7 cellular contexts compared by ENCODE assay signal in genomic region chr1:164560076-164560475, GRCh38. TPM values are rescaled to one million over a fixed set of nuclear protein-coding genes. Genes with fewer than 3 reads are reported as not detected.
DNase-seq lines count a peak whose midpoint lies in the region; ATAC-seq and TF ChIP-seq lines count a peak whose summit lies in the region.

No MANE protein-coding gene starts in this region.

- in situ Hi-C loops in HAP-1 (cut with MboI; ENCODE audit: low sequenced_read_pairs), result no loop called here

- H3K36me3 ChIP-seq in HAP-1 (replicated peaks), result no peaks in the 10 kb centered on the region
- H3K36me3 ChIP-seq in SJSA1, result no peaks in the 10 kb centered on the region
- no peaks in the 10 kb centered on the region for H3K36me3 ChIP-seq in sigmoid colon

- no peak for TF ChIP-seq EP300 in sigmoid colon (IDR thresholded peaks at IDR 0.05)

- H3K4me1 ChIP-seq in HAP-1 (peaks cover 33% of the 10 kb centered on the region), SJSA1 (replicated peaks) (no peaks in the 10 kb centered on the region; the same call in 1 of the 2 replicates), sigmoid colon (peaks cover 0 to 10% (median 3%) of the 10 kb centered on the region in 4 donors)

- intact Hi-C loops in sigmoid colon (cut with DNase I), result loop anchor here (5.0 to 10.0 kb wide), 6 partner anchors 77 to 1025 kb away; no protein-coding TSS in a partner anchor

- 1% methylated on average over 11 of the region's 11 CpGs for WGBS in sigmoid colon, 2 donors

- H3K27ac ChIP-seq in SJSA1, result peak overlapping the region; percentile 3; the same call in 1 of the 2 replicates
- peak overlapping the region; percentile 82 to 94 (median 88) for H3K27ac ChIP-seq in sigmoid colon

- H3K4me3 ChIP-seq in HAP-1, result peak overlapping the region; percentile 40
- H3K4me3 ChIP-seq in SJSA1, result peak overlapping the region; percentile 44
- H3K4me3 ChIP-seq in foreskin fibroblast (ENCODE audit: low read depth in 1 of 2, low read length in 2 of 2), result peak overlapping the region; percentile 82 to 94
- H3K4me3 ChIP-seq in sigmoid colon, result peak overlapping the region; percentile 67 to 90 (median 84)

- H3K9me3 ChIP-seq in HAP-1 (no peaks in the 10 kb centered on the region), SJSA1 (replicated peaks) (no peaks in the 10 kb centered on the region), sigmoid colon (no peaks in the 10 kb centered on the region)

- H3K27me3 ChIP-seq in HAP-1 (ENCODE audit: low read depth) (no peaks in the 10 kb centered on the region), SJSA1 (replicated peaks) (no peaks in the 10 kb centered on the region), sigmoid colon (no peaks in the 10 kb centered on the region)

- DNase-seq in HAP-1 (ENCODE audit: low spot score in 2 of 2), result no peak
- DNase-seq in SJSA1 (ENCODE audit: low read depth in 1 of 2, low spot score in 2 of 2), result peak in 1 of 2 experiments; percentile 39
- DNase-seq in foreskin fibroblast, result no peak
- DNase-seq in sigmoid colon, result no peak
- no peak for DNase-seq in activated CD8-positive, alpha-beta memory T cell treated with anti-CD3 and anti-CD28 coated beads, Interleukin-2, amount 50 U/mL, for 48 hours
- DNase-seq in glomerular visceral epithelial cell (ENCODE audit: extremely low spot score), result no peak

- TF ChIP-seq CTCF in foreskin fibroblast (IDR thresholded peaks at IDR 0.05; ENCODE audit: low read depth, low read length) (no peak), sigmoid colon (IDR thresholded peaks at IDR 0.05) (no peak)

- TF ChIP-seq POLR2A in sigmoid colon (IDR thresholded peaks at IDR 0.05), result no peak

- ATAC-seq in GM18868 (IDR thresholded peaks at IDR 0.05; ENCODE audit: unreplicated experiment), result no peak

RNA-seq across cellular contexts. Expression of gene PBX1, which starts 1.1 kb away (rescaled TPM):
- total RNA-seq in SJSA1 (2014; rRNA removed; shearing (Covaris generic)), result 16.6 and 18.5 TPM in 2 replicates
- 100 to 1,000 TPM; 118 to 168 (median 161) TPM for total RNA-seq in sigmoid colon
- 10 to 100 TPM in 2 of 3 donors, 1 to 10 TPM in 1; 6.7 to 18.0 (median 11.4) TPM for polyA plus RNA-seq in sigmoid colon
